9 cellular contexts compared by ENCODE assay signal in the genomic region with DNA sequence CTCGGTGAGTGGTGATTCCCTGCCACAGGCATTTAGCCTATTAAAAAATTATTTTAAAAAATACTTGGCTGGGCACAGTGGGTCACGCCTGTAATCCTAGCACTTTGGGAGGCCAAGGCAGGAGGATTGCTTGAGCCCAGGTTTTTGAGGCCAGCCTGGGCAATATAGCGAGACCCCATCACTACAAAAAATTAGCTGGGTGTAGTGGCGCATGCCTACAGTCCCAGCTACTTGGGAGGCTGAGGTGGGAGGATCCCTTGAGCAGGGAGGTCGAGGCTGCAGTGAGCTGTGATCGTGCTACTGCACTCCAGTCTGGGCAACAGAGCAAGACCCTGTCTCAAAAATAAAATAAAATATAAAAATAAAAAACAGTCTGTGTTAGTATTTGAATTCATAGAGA. TPM values are rescaled to one million over a fixed set of nuclear protein-coding genes. Genes with fewer than 3 reads are reported as not detected.
DNase-seq lines count a peak whose midpoint lies in the region; ATAC-seq, FAIRE-seq and TF ChIP-seq lines count a peak whose summit lies in the region.
"Not testable (repeated sequence)": the region's sequence is repeated elsewhere in the genome, so short reads cannot be mapped to it uniquely, and the experiment has no call there.
"Had no signal": no experiment of that assay in that cellular context is flagged by ENCODE, and none has a peak within 500 bp of the region (broad histone marks: within the 10 kb centered on the region; RNA-seq: fewer than 3 reads in every experiment).

No MANE protein-coding gene starts in this region.

- TF ChIP-seq POLR2A in Peyer's patch (IDR thresholded peaks at IDR 0.05); K562 (conservative IDR thresholded peaks at IDR 0.05); esophagus squamous epithelium (IDR thresholded peaks at IDR 0.05); stomach (IDR thresholded peaks at IDR 0.05); transverse colon (IDR thresholded peaks at IDR 0.05); uterus (IDR thresholded peaks at IDR 0.05): not testable (repeated sequence)

- CTCF ChIA-PET in AG04450 (lab: Charles Lee) = interaction anchor here (1.4 to 2.3 kb wide), 2 partner anchors 13 to 16 kb away, joined by 6 to 11 read pairs; no protein-coding TSS in a partner anchor
- CTCF ChIA-PET in K562 (lab: Yijun Ruan, JAX; ENCODE audit: low intra/inter-chr PET ratio) = not testable (repeated sequence)

- not testable (repeated sequence) for H3K9me1 ChIP-seq in K562 (ENCODE audit: control insufficient read depth, insufficient read depth, low read length)

- POLR2A ChIA-PET in AG04450 (lab: Yijun Ruan, JAX) = interaction anchor here (0.7 to 2.9 kb wide), 4 partner anchors 14 to 61 kb away, joined by 3 to 15 read pairs (median 11); partner anchors contain the start of gene FBLN1
- POLR2A ChIA-PET in K562 (lab: Yijun Ruan, JAX) = not testable (repeated sequence)

- H3K9me3 ChIP-seq in AG04450 (ENCODE audit: control insufficient read depth, insufficient read depth, low read length); Peyer's patch; K562 (replicated peaks; ENCODE audit: control insufficient read depth, insufficient read depth, low read depth, low read length); esophagus squamous epithelium; muscle layer of colon (ENCODE audit: low read length); stomach; transverse colon; uterus: not testable (repeated sequence)

- H4K20me1 ChIP-seq in K562 (replicated peaks; ENCODE audit: control insufficient read depth, insufficient read depth, low read length) = not testable (repeated sequence)

- not testable (repeated sequence) for FAIRE-seq in K562 (lab: Jason Lieb, UNC)

- in situ Hi-C loops in K562 (cut with MboI) = not testable (repeated sequence)
- in situ Hi-C loops in transverse colon (cut with MboI; ENCODE audit: low pct_ligation_motif_present in 1 of 4, low pct_unique_long_range_greater_than_20kb in 1 of 4, low sequenced_read_pairs in 3 of 4) = loop anchor here in 1 of 4 donors (25.0 kb wide), 1 partner anchor 274 kb away; no protein-coding TSS in a partner anchor

- peak overlapping the region; percentile 78 for H3K27ac ChIP-seq in AG04450 (ENCODE audit: low read depth, low read length)
- H3K27ac ChIP-seq in Peyer's patch = peak overlapping the region in 3 of 4 donors; percentile 32 to 72 (median 71)
- H3K27ac ChIP-seq in K562 (ENCODE audit: extremely low read depth, low read depth, low read length) = not testable (repeated sequence)
- peak overlapping the region; percentile 85 to 92 (median 89) for H3K27ac ChIP-seq in esophagus squamous epithelium
- peak overlapping the region; percentile 35 for H3K27ac ChIP-seq in muscle layer of colon (ENCODE audit: low read depth, low read length)
- peak overlapping the region in 4 of 5 donors; percentile 52 to 81 (median 70) for H3K27ac ChIP-seq in stomach
- peak overlapping the region; percentile 67 to 77 (median 74) for H3K27ac ChIP-seq in transverse colon
- H3K27ac ChIP-seq in uterus = peak overlapping the region; percentile 84 to 88

- ATAC-seq in K562 = not testable (repeated sequence)

- TF ChIP-seq CTCF in AG04450 (IDR thresholded peaks at IDR 0.05; ENCODE audit: low read depth, low read length); Peyer's patch (IDR thresholded peaks at IDR 0.05); K562 (IDR thresholded peaks at IDR 0.05 in 2 of 3, conservative IDR thresholded peaks at IDR 0.05 in 1 of 3; ENCODE audit: insufficient read depth in 2 of 3, low read depth in 1 of 3, low read length in 3 of 3); esophagus squamous epithelium (IDR thresholded peaks at IDR 0.05); stomach (IDR thresholded peaks at IDR 0.05); transverse colon (IDR thresholded peaks at IDR 0.05); uterus (IDR thresholded peaks at IDR 0.05): not testable (repeated sequence)

- H3K36me3 ChIP-seq in Peyer's patch; K562 (ENCODE audit: control insufficient read depth, insufficient read depth, low read length); esophagus squamous epithelium; muscle layer of colon (ENCODE audit: insufficient read depth, low read length); stomach; transverse colon; uterus: not testable (repeated sequence)

- H3K79me2 ChIP-seq in K562 (ENCODE audit: control insufficient read depth, insufficient read depth, low read length) = not testable (repeated sequence)

- H3K9ac ChIP-seq in K562 (ENCODE audit: insufficient read depth in 1 of 2, low read depth in 2 of 2, low read length in 2 of 2); muscle layer of colon (ENCODE audit: low read length): not testable (repeated sequence)

- H3K4me3 ChIP-seq in AG04450 (ENCODE audit: low read depth, low read length); Peyer's patch; K562; muscle layer of colon (ENCODE audit: low read depth in 1 of 2, low read length in 2 of 2); stomach; transverse colon; uterus: not testable (repeated sequence)
- H3K4me3 ChIP-seq in esophagus squamous epithelium = peak overlapping the region in 1 of 4 donors; percentile 16

- 2% methylated on average over 5 of the region's 6 CpGs for WGBS in K562 (ENCODE audit: insufficient coverage, low coverage, missing lambda C conversion rate)
- WGBS in esophagus squamous epithelium, 2 donors = 70 to 74% methylated on average over 6 of the region's 6 CpGs
- WGBS in stomach, 5 donors = 72 to 85% (median 85%) methylated on average over 6 of the region's 6 CpGs
- 83 to 86% methylated on average over 4 to 6 of the region's 6 CpGs for WGBS in transverse colon (ENCODE audit: low coverage in 1 of 2), 2 donors

- BruUV-seq in K562 (replicated peaks; lab: Mats Ljungman, UMichigan) = not testable (repeated sequence)

- H2AFZ ChIP-seq in K562 (ENCODE audit: low read depth, low read length) = not testable (repeated sequence)

- not testable (repeated sequence) for TF ChIP-seq RAD21 in K562 (CRISPR knock-in tag; conservative IDR thresholded peaks at IDR 0.05 in 1 of 2, IDR thresholded peaks at IDR 0.05 in 1 of 2)

- not testable (repeated sequence) for H3K4me2 ChIP-seq in K562 (ENCODE audit: insufficient read depth, low read length)

- DNase-seq in AG04450 (ENCODE audit: low read depth, low spot score); Peyer's patch; K562 (ENCODE audit: extremely low read depth in 1 of 4, low spot score in 3 of 4); esophagus squamous epithelium (lab: John Stamatoyannopoulos, UW); stomach; transverse colon; uterus: not testable (repeated sequence)

- not testable (repeated sequence) for TF ChIP-seq EP300 in K562 (IDR thresholded peaks at IDR 0.05; ENCODE audit: low read length); stomach (IDR thresholded peaks at IDR 0.05); transverse colon (IDR thresholded peaks at IDR 0.05; ENCODE audit: low read depth)

- not testable (repeated sequence) for H3K27me3 ChIP-seq in AG04450 (ENCODE audit: control insufficient read depth, insufficient read depth, low read length); Peyer's patch; esophagus squamous epithelium; muscle layer of colon (ENCODE audit: control insufficient read depth in 1 of 2, insufficient read depth in 2 of 2, low read length in 2 of 2); transverse colon; uterus
- H3K27me3 ChIP-seq in K562 (ENCODE audit: control insufficient read depth in 2 of 2, insufficient read depth in 2 of 2, low read length in 2 of 2) = peaks cover 2 to 43% of the 10 kb centered on the region in 2 experiments; a peak in 3 of 5 replicates
- H3K27me3 ChIP-seq in stomach = peaks cover 0 to 10% (median 0%) of the 10 kb centered on the region in 3 donors

- H3K4me1 ChIP-seq in Peyer's patch; K562 (replicated peaks in 1 of 2; ENCODE audit: control insufficient read depth in 2 of 2, insufficient read depth in 2 of 2, low read length in 2 of 2): not testable (repeated sequence)
- peaks cover 49 to 96% (median 84%) of the 10 kb centered on the region in 3 donors for H3K4me1 ChIP-seq in esophagus squamous epithelium
- H3K4me1 ChIP-seq in muscle layer of colon (ENCODE audit: insufficient read depth, low read length) = peaks cover 55% of the 10 kb centered on the region
- peaks cover 13 to 61% (median 37%) of the 10 kb centered on the region in 4 donors for H3K4me1 ChIP-seq in stomach
- H3K4me1 ChIP-seq in transverse colon = peaks cover 4 to 25% (median 15%) of the 10 kb centered on the region in 4 donors
- peaks cover 0 to 21% of the 10 kb centered on the region in 2 donors for H3K4me1 ChIP-seq in uterus

- intact Hi-C loops in K562 (cut with micrococcal nuclease); esophagus squamous epithelium (cut with DNase I); stomach (cut with DNase I; ENCODE audit: low total_unique reads); transverse colon (cut with DNase I; ENCODE audit: low total_unique reads); uterus (cut with DNase I; ENCODE audit: low total_unique reads): not testable (repeated sequence)

RNA-seq across cellular contexts. Expression of gene FBLN1, which starts 33.2 kb away (rescaled TPM):
- polyA plus RNA-seq in AG04450 (2011; rRNA removed) = 241 and 314 TPM in 2 replicates
- polyA minus RNA-seq in AG04450 (2011; rRNA and poly(A)+ RNA removed) = 112 and 137 TPM in 2 replicates
- total RNA-seq in Peyer's patch = 100 to 1,000 TPM in 3 of 4 donors, 10 to 100 TPM in 1; 29.8 to 162 (median 136) TPM
- total RNA-seq in K562 (2011; cell fraction: chromatin; rRNA removed; ENCODE audit: low replicate concordance) = not detected in 2 replicates
- not detected in 2 replicates for total RNA-seq in K562 (2011; cell fraction: nucleolus; rRNA removed)
- total RNA-seq in K562 (2011; cell fraction: nucleoplasm; rRNA removed) = not detected in 2 replicates
- total RNA-seq in K562 (2014; rRNA removed) = not detected in 2 replicates
- not detected in 2 replicates for total RNA-seq in K562 (2014; rRNA removed; fragmentation: Illumina TruSeq; extraction: Trizol)
- total RNA-seq in K562 (2015; rRNA removed; fragmentation: Illumina TruSeq; extraction: Trizol) = not detected in 2 replicates
- 0.56 and 0.66 TPM in 2 replicates for total RNA-seq in K562 (2021)
- polyA plus RNA-seq in K562 (2011; rRNA removed) = not detected in 2 replicates
- 0.10 TPM in 1 of 2 replicates, not detected in the other for polyA plus RNA-seq in K562 (2011; cell fraction: cytosol; rRNA removed)
- polyA plus RNA-seq in K562 (2011; cell fraction: nucleus; rRNA removed) = 0.33 TPM in 1 of 2 replicates, not detected in the other
- polyA plus RNA-seq in K562 (2012) = not detected in 2 replicates
- polyA plus RNA-seq in K562 (2014; fragmentation: Illumina TruSeq; extraction: Trizol) = not detected in 2 replicates
- not detected for polyA plus RNA-seq in K562 (2014; fragmentation: Nextera tagmentation; extraction: Ambion mirVana)
- not detected in 2 replicates for polyA plus RNA-seq in K562 (2014; rRNA removed)
- not detected in 2 replicates for polyA minus RNA-seq in K562 (2011; rRNA and poly(A)+ RNA removed)
- 2.7 TPM in 1 of 2 replicates, not detected in the other for polyA minus RNA-seq in K562 (2011; cell fraction: cytosol; rRNA and poly(A)+ RNA removed)
- 0.13 TPM in 1 of 2 replicates, not detected in the other for polyA minus RNA-seq in K562 (2011; cell fraction: nucleus; rRNA and poly(A)+ RNA removed)
- 100 to 1,000 TPM in 2 of 4 donors, 10 to 100 TPM in 2; 33.7 to 546 (median 86.3) TPM for total RNA-seq in esophagus squamous epithelium
- 100 to 1,000 TPM in 4 of 5 donors, 10 to 100 TPM in 1; 38.8 to 416 (median 210) TPM for total RNA-seq in stomach
- polyA plus RNA-seq in stomach = 10 to 100 TPM; 43.4 to 97.3 (median 95.6) TPM
- 10 to 100 TPM; 48.6 to 92.1 (median 68.9) TPM for total RNA-seq in transverse colon
- total RNA-seq in uterus = 100 to 1,000 TPM; 388 to 644 (median 479) TPM
- total RNA-seq: CD4-positive, alpha-beta T cell had no signal

Comparison
In these comparisons a context has a peak if more than half of its experiments do, and no peak if none do; other contexts are left out.
1. RNA of gene FBLN1, which starts 33.2 kb away (total RNA-seq): 388 to 644 TPM in uterus, 38.8 to 416 TPM in stomach, 29.8 to 162 TPM in Peyer's patch, 33.7 to 546 TPM in esophagus squamous epithelium and 48.6 to 92.1 TPM in transverse colon; 0.56 to 0.66 TPM in K562; every median in the first group is over 10 times any median in the second.